ENCODE assay signal across 15 cellular contexts in the genomic region with DNA sequence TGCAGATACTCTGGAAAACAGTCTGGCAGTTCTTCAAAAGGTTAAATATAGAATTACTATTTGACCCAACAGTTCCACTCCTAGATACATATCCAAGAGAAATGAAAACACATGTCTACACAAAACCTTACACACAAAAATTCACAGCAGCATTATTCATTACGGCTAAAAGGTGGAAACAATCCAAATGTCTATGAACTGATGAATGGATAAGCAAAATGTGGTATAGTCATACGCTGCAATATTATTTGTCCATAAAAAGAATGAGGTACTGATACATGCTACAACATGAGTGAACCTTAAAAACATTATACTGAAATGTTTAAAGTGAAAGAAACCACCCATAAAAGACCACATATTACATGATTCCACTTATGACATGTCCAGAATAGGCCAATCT. TPM values are rescaled to one million over a fixed set of nuclear protein-coding genes. Genes with fewer than 3 reads are reported as not detected.
DNase-seq lines count a peak whose midpoint lies in the region; ATAC-seq, FAIRE-seq and TF ChIP-seq lines count a peak whose summit lies in the region.
"Had no signal": no experiment of that assay in that cellular context is flagged by ENCODE, and none has a peak within 500 bp of the region (broad histone marks: within the 10 kb centered on the region; RNA-seq: fewer than 3 reads in every experiment).

No MANE protein-coding gene starts in this region.

- CTCF ChIA-PET in A673 (lab: Charles Lee) = no interaction called here

- H3K36me3 Mint-ChIP-seq in neural crest cell (ENCODE audit: low read depth) = peaks cover 11% of the 10 kb centered on the region
- H3K36me3 Mint-ChIP-seq: CD4-positive, CD25-positive, alpha-beta regulatory T cell had no signal

- FAIRE-seq in GM12892 (lab: Jason Lieb, UNC) (no peak), GM19239 (lab: Jason Lieb, UNC) (no peak)

- H3K27me3 ChIP-seq in A673 (replicated peaks; ENCODE audit: insufficient read depth, low read depth, low read length, poor library complexity) (no peaks in the 10 kb centered on the region), RWPE2 (ENCODE audit: insufficient read depth, poor library complexity, severe bottlenecking) (no peaks in the 10 kb centered on the region)

- intact Hi-C loops in A673 (cut with micrococcal nuclease; ENCODE audit: unreplicated experiment) = no loop called here

- no peak overlapping the region for H3K27ac ChIP-seq in A673 (ENCODE audit: low read depth, low read length, poor library complexity, severe bottlenecking)
- H3K27ac ChIP-seq in RWPE2 (ENCODE audit: poor library complexity, severe bottlenecking) = peak overlapping the region; percentile 89
- H3K27ac ChIP-seq: BLaER1 treated with 17β-estradiol and CSF1 and Interleukin-3, amounts not matched to agents 10 nM and 100 nM had no signal

- DNase-seq in A673 (ENCODE audit: low spot score) = no peak
- DNase-seq in RWPE2 (ENCODE audit: low spot score) = no peak
- peak; percentile 48 for DNase-seq in epithelial cell of esophagus (ENCODE audit: low read depth)
- DNase-seq in neural crest cell (ENCODE audit: low read depth, low spot score) = no peak
- no peak for DNase-seq in GM12892 (ENCODE audit: insufficient read length)
- no peak for DNase-seq in GM19239 (ENCODE audit: insufficient read length, low spot score)
- DNase-seq: 8988T; ACHN; CD4-positive, CD25-positive, alpha-beta regulatory T cell; DMS53; GF-D8; H7 had no signal

- H3K9me3 ChIP-seq in A673 (ENCODE audit: low read depth, low read length, poor library complexity, severe bottlenecking) (no peaks in the 10 kb centered on the region), RWPE2 (ENCODE audit: severe bottlenecking) (peaks cover 5% of the 10 kb centered on the region)

- POLR2A ChIA-PET in A673 (lab: Charles Lee; ENCODE audit: low non-redundant PET) = no interaction called here

- TF ChIP-seq POLR2A in GM12892 (IDR thresholded peaks at IDR 0.05; ENCODE audit: low read depth, low read length) = no peak

- peaks cover 5% of the 10 kb centered on the region for H3K4me1 ChIP-seq in A673 (ENCODE audit: insufficient read depth, low read length, poor library complexity, severe bottlenecking)
- peaks cover 11% of the 10 kb centered on the region for H3K4me1 ChIP-seq in RWPE2 (ENCODE audit: insufficient read depth, poor library complexity, severe bottlenecking)

- ATAC-seq in RWPE2 (ENCODE audit: low read depth) = no peak
- no peak for ATAC-seq in GM21515 (IDR thresholded peaks at IDR 0.05; ENCODE audit: unreplicated experiment)
- ATAC-seq: GM23338 had no signal

- H3K27ac Mint-ChIP-seq in neural crest cell (ENCODE audit: unreplicated experiment) = no peak overlapping the region
- H3K27ac Mint-ChIP-seq: CD4-positive, CD25-positive, alpha-beta regulatory T cell; GM23338 had no signal

- peaks cover 22% of the 10 kb centered on the region for H3K4me1 Mint-ChIP-seq in neural crest cell

- no peak for TF ChIP-seq CTCF in A673 (conservative IDR thresholded peaks at IDR 0.05; ENCODE audit: low read depth, low read length)
- no peak for TF ChIP-seq CTCF in RWPE2 (IDR thresholded peaks at IDR 0.05; ENCODE audit: poor library complexity, severe bottlenecking)
- no peak for TF ChIP-seq CTCF in epithelial cell of esophagus (IDR thresholded peaks at IDR 0.05; ENCODE audit: insufficient read depth, low read depth, low read length, missing control alignments)
- no peak for TF ChIP-seq CTCF in neural crest cell (conservative IDR thresholded peaks at IDR 0.05)

- H3K9me3 Mint-ChIP-seq in neural crest cell = peaks cover 3% of the 10 kb centered on the region

- peak overlapping the region; percentile 17 for H3K4me3 Mint-ChIP-seq in neural crest cell
- H3K4me3 Mint-ChIP-seq: CD4-positive, CD25-positive, alpha-beta regulatory T cell; GM23338 had no signal

- H3K4me3 ChIP-seq in A673 (ENCODE audit: low read depth, low read length, poor library complexity, severe bottlenecking) = no peak overlapping the region
- no peak overlapping the region for H3K4me3 ChIP-seq in RWPE2 (ENCODE audit: severe bottlenecking)
- H3K4me3 ChIP-seq in epithelial cell of esophagus (ENCODE audit: low read length) = no peak overlapping the region
- H3K4me3 ChIP-seq: BLaER1 treated with 17β-estradiol and CSF1 and Interleukin-3, amounts not matched to agents 10 nM and 100 nM; GM23338 had no signal

- TSS peak; percentile 11 for BruUV-seq in A673 (replicated peaks; lab: Mats Ljungman, UMichigan)

- peaks cover 8% of the 10 kb centered on the region for H3K27me3 Mint-ChIP-seq in neural crest cell (ENCODE audit: low read depth)

- H3K36me3 ChIP-seq in A673 (ENCODE audit: insufficient read depth, low read length, poor library complexity, severe bottlenecking) (no peaks in the 10 kb centered on the region), RWPE2 (ENCODE audit: low read depth) (no peaks in the 10 kb centered on the region)
- H3K36me3 ChIP-seq: BLaER1 treated with 17β-estradiol and CSF1 and Interleukin-3, amounts not matched to agents 10 nM and 100 nM had no signal

RNA-seq across cellular contexts. Expression of a gene that starts 4.0 kb away (rescaled TPM):
- total RNA-seq in A673 (2021) (3.0 and 4.2 TPM in 2 replicates), neural crest cell (10.1 and 10.2 TPM in 2 replicates)
- polyA plus RNA-seq in GM12892 (2012; ENCODE audit: missing spikeins) = not detected
- total RNA-seq: CD4-positive, CD25-positive, alpha-beta regulatory T cell had no signal
- polyA plus RNA-seq: CD4-positive, CD25-positive, alpha-beta regulatory T cell had no signal
